In genomic region chr10:54137396-54137795, GRCh38 we compare ENCODE assay signal across 29 cellular contexts.
"Had no signal": no experiment of that assay in that cellular context is flagged by ENCODE, and none has a peak within 500 bp of the region (broad histone marks: within the 10 kb centered on the region; RNA-seq: fewer than 3 reads in every experiment).

No MANE protein-coding gene starts in this region.

- H3K36me3 Mint-ChIP-seq: stimulated activated effector memory CD8-positive, alpha-beta T cell treated with anti-CD3 and anti-CD28 coated beads, Interleukin-12 subunit alpha, Interleukin-12 subunit beta, amount 100 ng/mL, for 72 hours; stimulated activated memory B cell treated with anti-CD40 and anti-IgM and Interleukin-4, amounts not matched to agents 10 μg/mL and 1 μg/mL and 100 μg/mL, for 72 hours; stimulated activated naive B cell treated with anti-CD40 and anti-IgM and Interleukin-4, amounts not matched to agents 10 μg/mL and 1 μg/mL and 100 μg/mL, for 72 hours had no signal

- H3K27ac ChIP-seq: stomach, suprapubic skin, testis, thoracic aorta, thyroid gland, tibial artery, tibial nerve, transverse colon, upper lobe of left lung, upper lobe of right lung, uterus, vagina had no signal

- DNase-seq: stimulated activated CD4-positive, alpha-beta T cell treated with anti-CD3 and anti-CD28 coated beads, Interleukin-2, amount 100 ng/mL, for 48 hours; stimulated activated CD4-positive, alpha-beta T cell treated with anti-CD3 and anti-CD28 coated beads, Interleukin-4, amount 100 ng/mL, for 1 hour; stimulated activated CD4-positive, alpha-beta T cell treated with anti-CD3 and anti-CD28 coated beads, Interleukin-4, amount 100 ng/mL, for 24 hours; stimulated activated CD4-positive, alpha-beta T cell treated with anti-CD3 and anti-CD28 coated beads, Interleukin-4, amount 100 ng/mL, for 4 hours; stimulated activated CD8-positive, alpha-beta memory T cell treated with anti-CD3 and anti-CD28 coated beads, Interleukin-4, amount 100 ng/mL, for 48 hours; stimulated activated naive B cell treated with anti-CD40 and anti-IgM and Interleukin-4, amounts not matched to agents 10 μg/mL and 1 μg/mL and 100 μg/mL, for 72 hours; stimulated activated naive CD4-positive, alpha-beta T cell; stimulated activated naive CD4-positive, alpha-beta T cell treated with Interleukin-2 at 50 U/mL for 16 hours; stimulated activated naive CD8-positive, alpha-beta T cell treated with anti-CD3 and anti-CD28 coated beads, Interleukin-15, amount 100 ng/mL, for 72 hours; stimulated activated naive CD8-positive, alpha-beta T cell treated with anti-CD3 and anti-CD28 coated beads, Interleukin-15, Interleukin-2, amounts not matched to agents 100 U/mL and 50 U/mL, for 24 hours; stomach; substantia nigra; testis; thyroid gland; tibial artery; transverse colon; trophoblast cell; upper lobe of left lung; upper lobe of right lung; uterus had no signal

- H3K36me3 ChIP-seq: stomach, suprapubic skin, thoracic aorta, thyroid gland, tibial artery, tibial nerve, transverse colon, upper lobe of left lung, upper lobe of right lung, uterus, vagina had no signal

- H3K27ac Mint-ChIP-seq: stimulated activated effector memory CD8-positive, alpha-beta T cell treated with anti-CD3 and anti-CD28 coated beads, Interleukin-12 subunit alpha, Interleukin-12 subunit beta, amount 100 ng/mL, for 72 hours; stimulated activated memory B cell treated with anti-CD40 and anti-IgM and Interleukin-4, amounts not matched to agents 10 μg/mL and 1 μg/mL and 100 μg/mL, for 72 hours; stimulated activated naive B cell treated with anti-CD40 and anti-IgM and Interleukin-4, amounts not matched to agents 10 μg/mL and 1 μg/mL and 100 μg/mL, for 72 hours; stimulated activated naive CD8-positive, alpha-beta T cell treated with anti-CD3 and anti-CD28 coated beads, Interleukin-15, amount 100 ng/mL, for 72 hours; stimulated activated naive CD8-positive, alpha-beta T cell treated with anti-CD3 and anti-CD28 coated beads, Interleukin-15, Interleukin-2, amounts not matched to agents 100 ng/mL and 50 ng/mL, for 24 hours; type B pancreatic cell had no signal

- H3K4me1 Mint-ChIP-seq: stimulated activated effector memory CD8-positive, alpha-beta T cell treated with anti-CD3 and anti-CD28 coated beads, Interleukin-12 subunit alpha, Interleukin-12 subunit beta, amount 100 ng/mL, for 72 hours; stimulated activated memory B cell treated with anti-CD40 and anti-IgM and Interleukin-4, amounts not matched to agents 10 μg/mL and 1 μg/mL and 100 μg/mL, for 72 hours; stimulated activated naive B cell treated with anti-CD40 and anti-IgM and Interleukin-4, amounts not matched to agents 10 μg/mL and 1 μg/mL and 100 μg/mL, for 72 hours; stimulated activated naive CD8-positive, alpha-beta T cell treated with anti-CD3 and anti-CD28 coated beads, Interleukin-15, amount 100 ng/mL, for 72 hours had no signal

- H3K4me3 ChIP-seq: stomach, suprapubic skin, testis, thoracic aorta, thyroid gland, tibial artery, tibial nerve, transverse colon, upper lobe of left lung, upper lobe of right lung, uterus, vagina had no signal

- H3K4me1 ChIP-seq: stomach, suprapubic skin, testis, thyroid gland, tibial artery, tibial nerve, transverse colon, upper lobe of left lung, upper lobe of right lung, uterus, vagina had no signal

- H3K4me3 Mint-ChIP-seq: stimulated activated effector memory CD8-positive, alpha-beta T cell treated with anti-CD3 and anti-CD28 coated beads, Interleukin-12 subunit alpha, Interleukin-12 subunit beta, amount 100 ng/mL, for 72 hours; stimulated activated memory B cell treated with anti-CD40 and anti-IgM and Interleukin-4, amounts not matched to agents 10 μg/mL and 1 μg/mL and 100 μg/mL, for 72 hours; stimulated activated naive B cell treated with anti-CD40 and anti-IgM and Interleukin-4, amounts not matched to agents 10 μg/mL and 1 μg/mL and 100 μg/mL, for 72 hours; stimulated activated naive CD8-positive, alpha-beta T cell treated with anti-CD3 and anti-CD28 coated beads, Interleukin-15, amount 100 ng/mL, for 72 hours; stimulated activated naive CD8-positive, alpha-beta T cell treated with anti-CD3 and anti-CD28 coated beads, Interleukin-15, Interleukin-2, amounts not matched to agents 100 ng/mL and 50 ng/mL, for 24 hours; type B pancreatic cell had no signal

- H3K27me3 Mint-ChIP-seq: stimulated activated memory B cell treated with anti-CD40 and anti-IgM and Interleukin-4, amounts not matched to agents 10 μg/mL and 1 μg/mL and 100 μg/mL, for 72 hours; stimulated activated naive B cell treated with anti-CD40 and anti-IgM and Interleukin-4, amounts not matched to agents 10 μg/mL and 1 μg/mL and 100 μg/mL, for 72 hours; stimulated activated naive CD8-positive, alpha-beta T cell treated with anti-CD3 and anti-CD28 coated beads, Interleukin-15, amount 100 ng/mL, for 72 hours; stimulated activated naive CD8-positive, alpha-beta T cell treated with anti-CD3 and anti-CD28 coated beads, Interleukin-15, Interleukin-2, amounts not matched to agents 100 ng/mL and 50 ng/mL, for 24 hours; type B pancreatic cell had no signal

- FAIRE-seq: urothelium cell line had no signal

- H3K27me3 ChIP-seq: stomach, suprapubic skin, testis, thyroid gland, tibial artery, tibial nerve, transverse colon, upper lobe of left lung, upper lobe of right lung, uterus, vagina had no signal

- H3K9me3 ChIP-seq: suprapubic skin, testis, thoracic aorta, thyroid gland, tibial artery, transverse colon, upper lobe of right lung, uterus, vagina had no signal

- ATAC-seq: stimulated activated effector memory CD8-positive, alpha-beta T cell treated with anti-CD3 and anti-CD28 coated beads, Interleukin-12 subunit alpha, Interleukin-12 subunit beta, amount 100 ng/mL, for 72 hours; stimulated activated memory B cell treated with anti-CD40 and anti-IgM and Interleukin-4, amounts not matched to agents 10 μg/mL and 1 μg/mL and 100 μg/mL, for 72 hours; stimulated activated naive B cell treated with anti-CD40 and anti-IgM and Interleukin-4, amounts not matched to agents 10 μg/mL and 1 μg/mL and 100 μg/mL, for 72 hours; stimulated activated naive CD8-positive, alpha-beta T cell treated with anti-CD3 and anti-CD28 coated beads, Interleukin-15, amount 100 ng/mL, for 72 hours; stimulated activated naive CD8-positive, alpha-beta T cell treated with anti-CD3 and anti-CD28 coated beads, Interleukin-15, Interleukin-2, amounts not matched to agents 100 U/mL and 50 U/mL, for 24 hours; upper lobe of right lung had no signal
